8 cellular contexts compared by ENCODE assay signal in genomic region chrX:81120270-81120935, GRCh38.
DNase-seq lines count a peak whose midpoint lies in the region; ATAC-seq and TF ChIP-seq lines count a peak whose summit lies in the region.

No MANE protein-coding gene starts in this region.

- H3K4me3 ChIP-seq in AG10803 (ENCODE audit: low read length) = peak overlapping the region; percentile 73
- peak overlapping the region; percentile 54 to 59 for H3K4me3 ChIP-seq in SK-N-SH (ENCODE audit: low read depth in 2 of 2, low read length in 1 of 2)
- H3K4me3 ChIP-seq in gastroesophageal sphincter = peak overlapping the region; percentile 57 to 91

- H3K27me3 ChIP-seq in SK-N-SH (ENCODE audit: insufficient read depth) (no peaks in the 10 kb centered on the region), gastroesophageal sphincter (no peaks in the 10 kb centered on the region)

- DNase-seq in AG10803 (ENCODE audit: low read depth) (peak; percentile 0), SK-N-SH (no peak), renal cortical epithelial cell (ENCODE audit: low read depth) (peak; percentile 1), HCEC 1CT (no peak)
- no peak for DNase-seq in stimulated activated CD4-positive, alpha-beta T cell treated with anti-CD3 and anti-CD28 coated beads, Interleukin-2, amount 100 ng/mL, for 48 hours

- TF ChIP-seq RAD21 in SK-N-SH (IDR thresholded peaks at IDR 0.05; ENCODE audit: low read length) = no peak

- peak overlapping the region; percentile 71 for H3K4me2 ChIP-seq in SK-N-SH

- H2AFZ ChIP-seq in SK-N-SH (ENCODE audit: low read depth) = peak overlapping the region; percentile 85

- H3K27ac ChIP-seq in SK-N-SH (ENCODE audit: low read depth in 2 of 2, low read length in 1 of 2) (no peak overlapping the region), gastroesophageal sphincter (peak overlapping the region in 2 of 4 donors; percentile 79 to 81)

- no peak overlapping the region for H3K9ac ChIP-seq in SK-N-SH

- POLR2A ChIA-PET in SK-N-SH (lab: Yijun Ruan, JAX) = no interaction called here

- H3K9me3 ChIP-seq in SK-N-SH = no peaks in the 10 kb centered on the region
- no peaks in the 10 kb centered on the region for H3K9me3 ChIP-seq in gastroesophageal sphincter

- no peaks in the 10 kb centered on the region for H3F3A ChIP-seq in SK-N-SH (replicated peaks; ENCODE audit: insufficient read depth)

- no peaks in the 10 kb centered on the region for H3K9me2 ChIP-seq in SK-N-SH

- H3K79me2 ChIP-seq in SK-N-SH (ENCODE audit: insufficient read depth) = no peaks in the 10 kb centered on the region

- H3K36me3 ChIP-seq in SK-N-SH (replicated peaks in 1 of 2; ENCODE audit: control insufficient read depth in 1 of 2, insufficient read depth in 2 of 2, low read length in 1 of 2) = no peaks in the 10 kb centered on the region
- no peaks in the 10 kb centered on the region for H3K36me3 ChIP-seq in gastroesophageal sphincter

- H4K20me1 ChIP-seq in SK-N-SH (ENCODE audit: insufficient read depth) = no peaks in the 10 kb centered on the region

- TF ChIP-seq POLR2A in gastroesophageal sphincter (IDR thresholded peaks at IDR 0.05) = no peak

- peak; percentile 27 for ATAC-seq in GM18873 (IDR thresholded peaks at IDR 0.05; ENCODE audit: low FRiP score, unreplicated experiment)
- ATAC-seq in HG03066 (IDR thresholded peaks at IDR 0.05; ENCODE audit: low read depth, unreplicated experiment) = peak; percentile 28
- ATAC-seq in gastroesophageal sphincter = no peak

- CTCF ChIA-PET in SK-N-SH (lab: Yijun Ruan, JAX) = interaction anchor here (0.6 to 2.8 kb wide), 5 partner anchors 10 to 160 kb away, joined by 3 to 15 read pairs (median 3); no protein-coding TSS in a partner anchor

- no peak for TF ChIP-seq EP300 in SK-N-SH (IDR thresholded peaks at IDR 0.05; ENCODE audit: borderline replicate concordance in 1 of 2, low read depth in 1 of 2, low read length in 1 of 2)
- no peak for TF ChIP-seq EP300 in gastroesophageal sphincter (IDR thresholded peaks at IDR 0.05)

- TF ChIP-seq CTCF in AG10803 (conservative IDR thresholded peaks at IDR 0.05; ENCODE audit: low read length) (no peak), SK-N-SH (IDR thresholded peaks at IDR 0.05) (no peak), gastroesophageal sphincter (IDR thresholded peaks at IDR 0.05) (no peak)

- no peaks in the 10 kb centered on the region; a peak in 1 of 4 replicates for H3K4me1 ChIP-seq in SK-N-SH (ENCODE audit: control insufficient read depth in 1 of 2, insufficient read depth in 2 of 2, low read depth in 1 of 2, low read length in 1 of 2)
- H3K4me1 ChIP-seq in gastroesophageal sphincter = peaks cover 0 to 7% (median 0%) of the 10 kb centered on the region in 3 donors

- 1% methylated on average over 17 of the region's 17 CpGs for WGBS in SK-N-SH (ENCODE audit: low lambda C conversion rate)
- WGBS in gastroesophageal sphincter (ENCODE audit: low coverage in 1 of 2), 2 donors = 0 to 31% methylated on average over 11 to 12 of the region's 17 CpGs

TF ChIP-seq in SK-N-SH, 30 proteins besides CTCF, POLR2A, EP300 and RAD21:
- TF ChIP-seq RCOR1 (IDR thresholded peaks at IDR 0.05; ENCODE audit: low read length) (no peak), TCF12 (IDR thresholded peaks at IDR 0.05) (no peak), PBX3 (IDR thresholded peaks at IDR 0.05) (no peak), FOSL2 (IDR thresholded peaks at IDR 0.05; ENCODE audit: borderline replicate concordance, low read depth) (no peak), YY1 (IDR thresholded peaks at IDR 0.05; ENCODE audit: low read depth) (no peak), ELF1 (IDR thresholded peaks at IDR 0.05) (no peak), SMC3 (IDR thresholded peaks at IDR 0.05; ENCODE audit: low read depth, low read length) (no peak), JUND (IDR thresholded peaks at IDR 0.05) (no peak), NRF1 (IDR thresholded peaks at IDR 0.05; ENCODE audit: low read depth, low read length) (no peak)

Comparison
In these comparisons a context has a peak if more than half of its experiments do, and no peak if none do; other contexts are left out.
1. DNase-seq: peak in AG10803 (single experiment) and renal cortical epithelial cell (single experiment); none in SK-N-SH (single experiment), HCEC 1CT (single experiment) and stimulated activated CD4-positive, alpha-beta T cell treated with anti-CD3 and anti-CD28 coated beads, Interleukin-2, amount 100 ng/mL, for 48 hours (0 of 2).
2. Peak in every context shown above with its lines, with median percentiles within 50 percentile points of each other: H3K4me3 ChIP-seq.